Comparison of ENCODE assay signal across 30 cellular contexts in genomic region chr20:21465799-21466198, GRCh38. TPM values are rescaled to one million over a fixed set of nuclear protein-coding genes. Genes with fewer than 3 reads are reported as not detected.
"Had no signal": no experiment of that assay in that cellular context is flagged by ENCODE, and none has a peak within 500 bp of the region (broad histone marks: within the 10 kb centered on the region; RNA-seq: fewer than 3 reads in every experiment).

No MANE protein-coding gene starts in this region.

- ATAC-seq: natural killer cell; psoas muscle; right lobe of liver; stimulated activated memory B cell treated with anti-CD40 and anti-IgM and Interleukin-4, amounts not matched to agents 10 μg/mL and 1 μg/mL and 100 μg/mL, for 72 hours; upper lobe of right lung had no signal

- H3K9me3 Mint-ChIP-seq: natural killer cell, neural progenitor cell had no signal

- DNase-seq: islet precursor cell; left ventricle myocardium inferior; mesendoderm; naive B cell; natural killer cell; nephron progenitor cell; occipital lobe; psoas muscle; right lobe of liver; stimulated activated CD4-positive, alpha-beta T cell treated with anti-CD3 and anti-CD28 coated beads, Interleukin-2, amount 100 ng/mL, for 24 hours; stimulated activated CD4-positive, alpha-beta T cell treated with anti-CD3 and anti-CD28 coated beads, Interleukin-4, amount 100 ng/mL, for 1 hour; stimulated activated naive CD4-positive, alpha-beta T cell treated with Interleukin-2 at 50 U/mL for 16 hours; tibial artery; trophoblast cell; upper lobe of right lung had no signal

- H3K4me1 Mint-ChIP-seq: mesothelial cell of epicardium; naive B cell; natural killer cell; nephron progenitor cell; neural progenitor cell; stimulated activated memory B cell treated with anti-CD40 and anti-IgM and Interleukin-4, amounts not matched to agents 10 μg/mL and 1 μg/mL and 100 μg/mL, for 72 hours had no signal

- H3K36me3 Mint-ChIP-seq: mesothelial cell of epicardium; natural killer cell; neural progenitor cell; stimulated activated memory B cell treated with anti-CD40 and anti-IgM and Interleukin-4, amounts not matched to agents 10 μg/mL and 1 μg/mL and 100 μg/mL, for 72 hours had no signal

- H3K27ac Mint-ChIP-seq: mesothelial cell of epicardium; naive B cell; natural killer cell; nephron progenitor cell; neural progenitor cell; stimulated activated memory B cell treated with anti-CD40 and anti-IgM and Interleukin-4, amounts not matched to agents 10 μg/mL and 1 μg/mL and 100 μg/mL, for 72 hours had no signal

- FAIRE-seq: urothelium cell line had no signal

- H3K4me3 ChIP-seq: hepatocyte, left ventricle myocardium inferior, lung, neural progenitor cell, psoas muscle, right lobe of liver, smooth muscle cell, suprapubic skin, thoracic aorta, tibial artery, upper lobe of right lung had no signal

- H3K4me3 Mint-ChIP-seq: mesothelial cell of epicardium; naive B cell; natural killer cell; nephron progenitor cell; neural progenitor cell; stimulated activated memory B cell treated with anti-CD40 and anti-IgM and Interleukin-4, amounts not matched to agents 10 μg/mL and 1 μg/mL and 100 μg/mL, for 72 hours had no signal

RNA-seq across cellular contexts. Expression of gene NKX2-2, which starts 48.1 kb away (rescaled TPM):
- total RNA-seq: kidney epithelial cell, left ventricle myocardium inferior, lower leg skin, lung, mesothelial cell of epicardium, mononuclear cell, natural killer cell, osteocyte, psoas muscle, right lobe of liver, skeletal muscle tissue, smooth muscle cell, subcutaneous adipose tissue, suprapubic skin, upper lobe of right lung had no signal
- polyA plus RNA-seq: hepatocyte, lung, psoas muscle, smooth muscle cell had no signal
